8 cellular contexts compared by ENCODE assay signal in genomic region chr15:52005748-52006701, GRCh38. TPM values are rescaled to one million over a fixed set of nuclear protein-coding genes. Genes with fewer than 3 reads are reported as not detected.
DNase-seq lines count a peak whose midpoint lies in the region; ATAC-seq and TF ChIP-seq lines count a peak whose summit lies in the region.

No MANE protein-coding gene starts in this region.

- H3K27ac ChIP-seq in left ventricle myocardium inferior (replicated peaks) (peak overlapping the region; percentile 66), caudate nucleus (ENCODE audit: low read depth, low read length) (no peak overlapping the region)

- peaks cover 49% of the 10 kb centered on the region for H3K4me1 ChIP-seq in left ventricle myocardium inferior

- H3K9me3 ChIP-seq in left ventricle myocardium inferior (replicated peaks) = no peaks in the 10 kb centered on the region

- DNase-seq in RKO (ENCODE audit: low spot score) (peak; percentile 63), left ventricle myocardium inferior (no peak), NCI-H446 treated with DMSO at 0.1 percent for 48 hours (lab: John Stamatoyannopoulos, UW) (no peak), NCI-H2107 (lab: John Stamatoyannopoulos, UW) (no peak), caudate nucleus (lab: John Stamatoyannopoulos, UW) (no peak)
- no peak for DNase-seq in activated CD4-positive, CD25-positive, alpha-beta regulatory T cell treated with anti-CD3 and anti-CD28 coated beads, Interleukin-2, amount 50 U/mL, for 72 hours

- no peak for TF ChIP-seq CTCF in left ventricle myocardium inferior (IDR thresholded peaks at IDR 0.05; ENCODE audit: borderline replicate concordance)

- ATAC-seq in GM18870 (IDR thresholded peaks at IDR 0.05; ENCODE audit: unreplicated experiment) (peak; percentile 80), HG02623 (IDR thresholded peaks at IDR 0.05; ENCODE audit: unreplicated experiment) (peak; percentile 65)

- no peak overlapping the region for H3K4me3 ChIP-seq in left ventricle myocardium inferior

- no peaks in the 10 kb centered on the region for H3K36me3 ChIP-seq in left ventricle myocardium inferior

- intact Hi-C loops in left ventricle myocardium inferior (cut with micrococcal nuclease) = no loop called here

- H3K27me3 ChIP-seq in left ventricle myocardium inferior (ENCODE audit: low read depth) = no peaks in the 10 kb centered on the region

RNA-seq across cellular contexts. Expression of gene MAPK6, which starts 13.0 kb away (rescaled TPM):
- total RNA-seq in left ventricle myocardium inferior = 19.2 TPM

RNA-seq across cellular contexts. Expression of gene LEO1, which starts 34.4 kb away (rescaled TPM):
- total RNA-seq in left ventricle myocardium inferior = 9.7 TPM
